17 cellular contexts compared by ENCODE assay signal in the genomic region with DNA sequence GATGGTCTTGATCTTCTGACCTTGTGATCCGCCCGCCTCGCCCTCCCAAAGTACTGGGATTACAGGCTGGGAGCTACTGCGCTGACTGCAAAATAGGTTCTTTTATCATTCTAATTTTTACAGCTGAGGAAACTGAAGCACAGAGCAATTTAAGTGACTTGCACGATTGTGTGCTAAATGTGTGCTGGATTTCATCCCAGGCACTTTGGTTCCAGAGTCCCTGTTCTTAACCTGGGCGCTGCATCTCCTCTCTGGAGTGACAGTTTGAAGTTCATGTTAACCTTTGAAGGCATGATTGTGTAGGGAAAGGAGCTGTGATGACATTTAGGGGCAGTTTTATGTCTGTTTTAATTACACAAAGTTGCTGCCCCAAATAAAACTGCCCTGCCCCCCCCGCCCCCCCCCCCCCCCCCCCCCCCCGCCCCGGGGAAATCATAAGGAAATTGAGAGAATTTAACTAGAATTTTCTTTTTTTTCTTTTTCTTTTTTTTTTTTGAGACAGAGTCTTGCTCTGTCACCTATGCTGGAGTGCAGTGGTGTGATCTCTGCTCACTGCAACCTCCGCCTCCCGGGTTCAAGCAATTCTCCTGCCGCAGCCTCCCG.
"Had no signal": no experiment of that assay in that cellular context is flagged by ENCODE, and none has a peak within 500 bp of the region (broad histone marks: within the 10 kb centered on the region; RNA-seq: fewer than 3 reads in every experiment).

No MANE protein-coding gene starts in this region.

- H3K9me3 ChIP-seq: ascending aorta, esophagus squamous epithelium, mucosa of descending colon had no signal

- H3K4me3 ChIP-seq: ascending aorta, esophagus squamous epithelium, mucosa of descending colon had no signal

- H3K27ac ChIP-seq: ascending aorta, esophagus squamous epithelium, WERI-Rb-1 had no signal

- DNase-seq: activated CD4-positive, alpha-beta T cell treated with anti-CD3 and anti-CD28 coated beads for 4 hours; activated CD8-positive, alpha-beta memory T cell treated with anti-CD3 and anti-CD28 coated beads, Interleukin-2, amount 50 U/mL, for 4 hours; activated CD8-positive, alpha-beta T cell treated with anti-CD3 and anti-CD28 coated beads for 36 hours; activated naive CD4-positive, alpha-beta T cell; activated naive CD8-positive, alpha-beta T cell treated with anti-CD3 and anti-CD28 coated beads, Interleukin-2, amount 50 U/mL, for 24 hours; activated T-cell treated with anti-CD3 and anti-CD28 coated beads, Interleukin-2, amount 50 U/mL, for 72 hours; esophagus squamous epithelium; foreskin melanocyte; mammary epithelial cell; stimulated activated CD4-positive, alpha-beta T cell treated with anti-CD3 and anti-CD28 coated beads, Interleukin-12 subunit alpha, Interleukin-12 subunit beta, amount 100 ng/mL, for 4 hours; stimulated activated CD4-positive, alpha-beta T cell treated with anti-CD3 and anti-CD28 coated beads, Interleukin-4, amount 100 ng/mL, for 1 hour; T-helper 1 cell; WERI-Rb-1 had no signal

- ATAC-seq: activated CD8-positive, alpha-beta T cell treated with anti-CD3 and anti-CD28 coated beads for 36 hours; activated naive CD8-positive, alpha-beta T cell treated with anti-CD3 and anti-CD28 coated beads, Interleukin-2, amount 50 U/mL, for 24 hours; activated T-cell treated with anti-CD3 and anti-CD28 coated beads, Interleukin-2, amount 50 U/mL, for 72 hours; mucosa of descending colon; natural killer cell treated with Interleukin-12 subunit alpha and Interleukin-12 subunit beta and Interleukin-15 and Interleukin-18, amount 100 ng/mL, for 72 hours; sciatic nerve had no signal

- H3K36me3 ChIP-seq: ascending aorta, esophagus squamous epithelium, WERI-Rb-1 had no signal

- H3K27me3 ChIP-seq: ascending aorta, esophagus squamous epithelium had no signal
